Comparison of ENCODE assay signal across 8 cellular contexts in the genomic region with DNA sequence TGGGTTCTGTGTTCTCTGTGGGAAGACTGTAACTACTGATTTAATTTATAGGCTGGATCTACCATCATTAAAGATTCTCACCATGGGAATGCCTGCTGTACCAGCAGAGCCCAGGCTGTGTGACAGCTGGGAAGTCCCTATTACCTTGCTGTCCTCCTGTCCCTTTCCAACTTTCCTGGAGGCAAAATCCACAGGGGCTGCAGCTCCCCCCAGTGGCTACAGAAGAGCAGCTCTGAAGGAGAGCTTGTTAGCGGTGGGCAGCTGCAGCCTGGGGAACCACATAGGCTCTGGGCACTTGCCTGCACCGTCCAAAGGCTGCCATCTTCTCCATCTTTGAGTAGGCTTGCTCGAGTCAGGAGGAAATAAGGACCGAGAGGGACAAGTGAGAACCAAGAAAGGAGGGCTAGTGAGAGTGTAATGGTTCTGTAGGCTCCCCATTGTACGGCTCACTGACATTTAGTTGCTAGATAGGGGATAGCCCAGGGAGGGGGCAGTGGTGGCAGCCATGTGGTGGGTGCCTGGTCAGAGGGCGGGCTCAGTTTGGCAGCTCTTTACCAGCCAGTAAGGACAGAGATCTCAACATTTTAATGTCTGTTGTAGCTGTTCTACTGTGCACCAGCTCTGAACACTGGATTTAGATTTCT.
DNase-seq lines count a peak whose midpoint lies in the region; TF ChIP-seq lines count a peak whose summit lies in the region.

No MANE protein-coding gene starts in this region.

- 38 to 39% methylated on average over 6 of the region's 6 CpGs for WGBS in GM23248 (ENCODE audit: low coverage in 1 of 2, low lambda C conversion rate in 2 of 2, missing lambda C conversion rate in 2 of 2), 2 experiments

- no peak for DNase-seq in GM06990 (ENCODE audit: extremely low read depth, insufficient read length)
- DNase-seq in GM23248 = peak; percentile 68
- peak; percentile 42 for DNase-seq in MM.1S
- DNase-seq in SHP77 treated with DMSO at 0.1 percent for 48 hours (lab: John Stamatoyannopoulos, UW) = peak; percentile 59
- DNase-seq in erythroblast (lab: John Stamatoyannopoulos, UW) = peak; percentile 2
- peak; percentile 78 for DNase-seq in middle frontal gyrus (ENCODE audit: extremely low spot score, low spot score)
- no peak for DNase-seq in NK-92 treated with Interleukin-12 subunit alpha and Interleukin-12 subunit beta, amount 100 ng/mL, for 24 hours (lab: John Stamatoyannopoulos, UW)
- no peak for DNase-seq in mesenteric fat pad (ENCODE audit: low spot score)

- H3K36me3 ChIP-seq in GM06990 (ENCODE audit: control insufficient read depth, insufficient read depth, low read length) = no peaks in the 10 kb centered on the region
- H3K36me3 ChIP-seq in GM23248 (ENCODE audit: low read depth) = no peaks in the 10 kb centered on the region
- no peaks in the 10 kb centered on the region for H3K36me3 ChIP-seq in MM.1S (replicated peaks; ENCODE audit: insufficient read depth, low read length)

- H3K9me3 ChIP-seq in GM23248 (ENCODE audit: low read depth) = no peaks in the 10 kb centered on the region
- no peaks in the 10 kb centered on the region for H3K9me3 ChIP-seq in MM.1S (replicated peaks; ENCODE audit: insufficient read depth, low read length)

- H3K79me2 ChIP-seq in GM23248 (ENCODE audit: insufficient read depth) (no peaks in the 10 kb centered on the region), MM.1S (ENCODE audit: low read length) (no peaks in the 10 kb centered on the region)

- in situ Hi-C loops in GM23248 (cut with MboI) = no loop called here

- H3K4me1 ChIP-seq in GM23248 (ENCODE audit: insufficient read depth) = peaks cover 18% of the 10 kb centered on the region
- no peaks in the 10 kb centered on the region for H3K4me1 ChIP-seq in MM.1S (ENCODE audit: low read length)

- H3K4me2 ChIP-seq in GM23248 (ENCODE audit: unreplicated experiment) = no peak overlapping the region
- H3K4me2 ChIP-seq in MM.1S (ENCODE audit: low read depth, low read length) = no peak overlapping the region

- no peaks in the 10 kb centered on the region for H3K9me2 ChIP-seq in GM23248 (ENCODE audit: insufficient read depth)
- no peaks in the 10 kb centered on the region for H3K9me2 ChIP-seq in MM.1S (replicated peaks; ENCODE audit: insufficient read depth, low read length)

- TF ChIP-seq POLR2A in erythroblast (IDR thresholded peaks at IDR 0.05; ENCODE audit: low read length) = no peak

- H3K27me3 ChIP-seq in GM06990 (replicated peaks; ENCODE audit: control insufficient read depth, insufficient read depth, low read length) = no peaks in the 10 kb centered on the region
- peaks cover 6% of the 10 kb centered on the region; the same call in 1 of the 2 replicates for H3K27me3 ChIP-seq in GM23248 (replicated peaks; ENCODE audit: insufficient read depth)
- H3K27me3 ChIP-seq in MM.1S (replicated peaks; ENCODE audit: insufficient read depth, low read length) = no peaks in the 10 kb centered on the region

- no peak overlapping the region for H3K4me3 ChIP-seq in GM06990 (replicated peaks; ENCODE audit: low read depth, low read length)
- H3K4me3 ChIP-seq in GM23248 = no peak overlapping the region
- no peak overlapping the region for H3K4me3 ChIP-seq in MM.1S (ENCODE audit: low read length)

- H3K27ac ChIP-seq in GM23248 (no peak overlapping the region), MM.1S (ENCODE audit: low read length) (no peak overlapping the region)

- H4K20me1 ChIP-seq in GM23248 (ENCODE audit: insufficient read depth) = no peaks in the 10 kb centered on the region
- H4K20me1 ChIP-seq in MM.1S (ENCODE audit: insufficient read depth, low read length) = no peaks in the 10 kb centered on the region

- H3F3A ChIP-seq in GM23248 (ENCODE audit: insufficient read depth) (peaks cover 18% of the 10 kb centered on the region), MM.1S (ENCODE audit: insufficient read depth, low read length) (no peaks in the 10 kb centered on the region)

- H3K9ac ChIP-seq in GM23248 (no peak overlapping the region), MM.1S (ENCODE audit: low read length) (no peak overlapping the region)

- TF ChIP-seq CTCF in GM06990 (IDR thresholded peaks at IDR 0.05; ENCODE audit: insufficient read depth, low read length, poor library complexity, severe bottlenecking) (peak; percentile 58), MM.1S (IDR thresholded peaks at IDR 0.05; ENCODE audit: low read length) (peak; percentile 68)

- no peak overlapping the region for H2AFZ ChIP-seq in GM23248
- H2AFZ ChIP-seq in MM.1S (ENCODE audit: low read length) = no peak overlapping the region

Comparison
In these comparisons a context has a peak if more than half of its experiments do, and no peak if none do; other contexts are left out.
1. DNase-seq: peak in GM23248 (single experiment), MM.1S (single experiment), SHP77 treated with DMSO at 0.1 percent for 48 hours (single experiment), erythroblast (2 of 2) and middle frontal gyrus (single experiment); none in GM06990 (single experiment), NK-92 treated with Interleukin-12 subunit alpha and Interleukin-12 subunit beta, amount 100 ng/mL, for 24 hours (single experiment) and mesenteric fat pad (single experiment).